12 cellular contexts compared by ENCODE assay signal in the genomic region with DNA sequence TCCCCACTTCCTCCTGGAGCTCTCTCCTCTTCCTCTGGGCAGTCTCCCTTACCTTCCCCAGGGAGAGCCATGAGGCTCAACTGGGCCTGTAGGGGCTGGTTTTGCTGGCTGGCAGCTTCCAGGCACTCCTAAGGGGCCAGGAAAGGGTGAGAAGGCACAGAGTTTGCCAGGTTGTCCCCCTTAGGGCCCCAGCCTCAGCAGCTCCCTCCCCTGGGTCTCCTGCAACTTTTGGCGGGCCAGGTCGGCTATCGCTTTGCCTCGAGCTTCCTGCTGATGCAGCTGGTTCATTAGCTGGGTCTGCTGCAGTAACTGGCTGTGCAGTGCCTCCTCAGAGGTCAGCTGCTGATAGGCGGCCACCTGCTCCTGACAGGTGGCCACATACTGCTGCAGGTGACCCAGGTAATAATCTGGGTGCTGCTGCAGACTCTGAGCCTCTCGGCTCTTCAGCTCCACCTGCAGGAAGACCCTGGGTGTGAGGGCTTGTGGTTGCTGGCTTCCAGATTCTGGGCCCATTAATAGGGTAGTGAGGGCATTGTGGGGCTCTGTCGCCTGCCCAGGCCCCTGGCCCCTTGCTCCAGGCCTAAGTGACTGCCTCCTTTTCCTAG. TPM values are rescaled to one million over a fixed set of nuclear protein-coding genes. Genes with fewer than 3 reads are reported as not detected.
DNase-seq lines count a peak whose midpoint lies in the region; TF ChIP-seq lines count a peak whose summit lies in the region.
"Had no signal": no experiment of that assay in that cellular context is flagged by ENCODE, and none has a peak within 500 bp of the region (broad histone marks: within the 10 kb centered on the region; RNA-seq: fewer than 3 reads in every experiment).

No MANE protein-coding gene starts in this region.

- H3K27me3 ChIP-seq in osteoblast (ENCODE audit: insufficient read depth, low read length) = peaks cover 5% of the 10 kb centered on the region

- no peaks in the 10 kb centered on the region for H3K9me3 Mint-ChIP-seq in activated naive CD4-positive, alpha-beta T cell treated with anti-CD3 and anti-CD28 coated beads for 36 hours
- H3K9me3 Mint-ChIP-seq: natural killer cell had no signal

- H3K4me2 ChIP-seq in osteoblast (ENCODE audit: insufficient read depth, low read length) = no peak overlapping the region

- intact Hi-C loops in activated naive CD4-positive, alpha-beta T cell treated with anti-CD3 and anti-CD28 coated beads for 36 hours (cut with micrococcal nuclease) = no loop called here

- H3K36me3 Mint-ChIP-seq in activated naive CD4-positive, alpha-beta T cell treated with anti-CD3 and anti-CD28 coated beads for 36 hours (ENCODE audit: low read depth) = no peaks in the 10 kb centered on the region
- H3K36me3 Mint-ChIP-seq: brain, natural killer cell had no signal

- H3K79me2 ChIP-seq in osteoblast (ENCODE audit: insufficient read depth, low read length) = no peaks in the 10 kb centered on the region

- no peaks in the 10 kb centered on the region for H3K9me3 ChIP-seq in osteoblast (ENCODE audit: low read depth, low read length)

- no peaks in the 10 kb centered on the region for H3K4me1 ChIP-seq in osteoblast (ENCODE audit: insufficient read depth, low read length)

- no peak overlapping the region for H3K4me3 ChIP-seq in osteoblast (ENCODE audit: insufficient read depth, low read length)

- no peaks in the 10 kb centered on the region for H4K20me1 ChIP-seq in osteoblast (ENCODE audit: insufficient read depth, low read length)

- peak; percentile 29 for DNase-seq in activated naive CD4-positive, alpha-beta T cell treated with anti-CD3 and anti-CD28 coated beads for 36 hours
- DNase-seq in activated naive CD4-positive, alpha-beta T cell (lab: John Stamatoyannopoulos, UW) = no peak
- peak; percentile 3 for DNase-seq in activated CD4-positive, alpha-beta T cell treated with anti-CD3 and anti-CD28 coated beads, Interleukin-2, amount 50 U/mL, for 1 hour
- no peak for DNase-seq in osteoblast (ENCODE audit: insufficient read length, low spot score, missing footprints)
- DNase-seq in A172 (ENCODE audit: low spot score) = no peak
- no peak for DNase-seq in NCI-H1436 treated with DMSO at 0.1 percent for 48 hours (lab: John Stamatoyannopoulos, UW)
- DNase-seq in midbrain (lab: John Stamatoyannopoulos, UW) = no peak
- DNase-seq: natural killer cell, NCI-H187 treated with DMSO at 0.1 percent for 48 hours had no signal

- no peak overlapping the region for H3K27ac Mint-ChIP-seq in activated naive CD4-positive, alpha-beta T cell treated with anti-CD3 and anti-CD28 coated beads for 36 hours
- H3K27ac Mint-ChIP-seq: brain; CD4-positive, CD25-positive, alpha-beta regulatory T cell; natural killer cell had no signal

- H3K27me3 Mint-ChIP-seq in activated naive CD4-positive, alpha-beta T cell treated with anti-CD3 and anti-CD28 coated beads for 36 hours (ENCODE audit: low read depth) = no peaks in the 10 kb centered on the region
- H3K27me3 Mint-ChIP-seq: CD4-positive, CD25-positive, alpha-beta regulatory T cell had no signal

- H3K4me3 Mint-ChIP-seq in activated naive CD4-positive, alpha-beta T cell treated with anti-CD3 and anti-CD28 coated beads for 36 hours = no peak overlapping the region
- H3K4me3 Mint-ChIP-seq: brain; CD4-positive, CD25-positive, alpha-beta regulatory T cell; natural killer cell had no signal

- H3K27ac ChIP-seq in osteoblast (ENCODE audit: low read depth, low read length) = no peak overlapping the region

- no peaks in the 10 kb centered on the region for H3K36me3 ChIP-seq in osteoblast (ENCODE audit: insufficient read depth, low read length)

- H2AFZ ChIP-seq in osteoblast (ENCODE audit: low read length) = no peak overlapping the region

- CTCF ChIA-PET in activated naive CD4-positive, alpha-beta T cell treated with anti-CD3 and anti-CD28 coated beads for 36 hours (lab: Charles Lee) = no interaction called here

- no peaks in the 10 kb centered on the region for H3K4me1 Mint-ChIP-seq in activated naive CD4-positive, alpha-beta T cell treated with anti-CD3 and anti-CD28 coated beads for 36 hours (ENCODE audit: low read depth)
- H3K4me1 Mint-ChIP-seq: brain; CD4-positive, CD25-positive, alpha-beta regulatory T cell; natural killer cell had no signal

- TF ChIP-seq CTCF in LNCAP (IDR thresholded peaks at IDR 0.05) = peak; percentile 20; the same call in 1 of the 2 replicates
- peak; percentile 23 for TF ChIP-seq CTCF in osteoblast (IDR thresholded peaks at IDR 0.05; ENCODE audit: extremely low read depth, low read depth, low read length)

RNA-seq across cellular contexts. Expression of gene OR4F6, which starts 29.7 kb away (rescaled TPM):
- not detected for total RNA-seq in activated naive CD4-positive, alpha-beta T cell treated with anti-CD3 and anti-CD28 coated beads for 36 hours
- total RNA-seq in osteoblast = not detected in 2 replicates
- total RNA-seq in A172 (2014; rRNA removed; shearing (Covaris generic)) = not detected in 2 replicates
- total RNA-seq: CD4-positive, CD25-positive, alpha-beta regulatory T cell; natural killer cell had no signal

RNA-seq across cellular contexts. Expression of gene OR4F15, which starts 38.4 kb away (rescaled TPM):
- not detected for total RNA-seq in activated naive CD4-positive, alpha-beta T cell treated with anti-CD3 and anti-CD28 coated beads for 36 hours
- total RNA-seq in osteoblast = under 0.01 TPM in 1 of 2 replicates, not detected in the other
- not detected in 2 replicates for total RNA-seq in A172 (2014; rRNA removed; shearing (Covaris generic))
- total RNA-seq: CD4-positive, CD25-positive, alpha-beta regulatory T cell; natural killer cell had no signal

RNA-seq across cellular contexts. Expression of gene TARS3, which starts 49.3 kb away (rescaled TPM):
- total RNA-seq in activated naive CD4-positive, alpha-beta T cell treated with anti-CD3 and anti-CD28 coated beads for 36 hours = 1 to 10 TPM; 6.9 to 8.0 TPM
- 8.7 and 15.0 TPM in 2 replicates for total RNA-seq in osteoblast
- total RNA-seq in A172 (2014; rRNA removed; shearing (Covaris generic)) = 3.0 and 3.2 TPM in 2 replicates

Comparison
In these comparisons a context has a peak if more than half of its experiments do, and no peak if none do; other contexts are left out.
1. DNase-seq: peak in activated naive CD4-positive, alpha-beta T cell treated with anti-CD3 and anti-CD28 coated beads for 36 hours (single experiment) and activated CD4-positive, alpha-beta T cell treated with anti-CD3 and anti-CD28 coated beads, Interleukin-2, amount 50 U/mL, for 1 hour (single experiment); none in activated naive CD4-positive, alpha-beta T cell (0 of 4), osteoblast (single experiment), A172 (single experiment), NCI-H1436 treated with DMSO at 0.1 percent for 48 hours (single experiment) and midbrain (single experiment).